In the genomic region with DNA sequence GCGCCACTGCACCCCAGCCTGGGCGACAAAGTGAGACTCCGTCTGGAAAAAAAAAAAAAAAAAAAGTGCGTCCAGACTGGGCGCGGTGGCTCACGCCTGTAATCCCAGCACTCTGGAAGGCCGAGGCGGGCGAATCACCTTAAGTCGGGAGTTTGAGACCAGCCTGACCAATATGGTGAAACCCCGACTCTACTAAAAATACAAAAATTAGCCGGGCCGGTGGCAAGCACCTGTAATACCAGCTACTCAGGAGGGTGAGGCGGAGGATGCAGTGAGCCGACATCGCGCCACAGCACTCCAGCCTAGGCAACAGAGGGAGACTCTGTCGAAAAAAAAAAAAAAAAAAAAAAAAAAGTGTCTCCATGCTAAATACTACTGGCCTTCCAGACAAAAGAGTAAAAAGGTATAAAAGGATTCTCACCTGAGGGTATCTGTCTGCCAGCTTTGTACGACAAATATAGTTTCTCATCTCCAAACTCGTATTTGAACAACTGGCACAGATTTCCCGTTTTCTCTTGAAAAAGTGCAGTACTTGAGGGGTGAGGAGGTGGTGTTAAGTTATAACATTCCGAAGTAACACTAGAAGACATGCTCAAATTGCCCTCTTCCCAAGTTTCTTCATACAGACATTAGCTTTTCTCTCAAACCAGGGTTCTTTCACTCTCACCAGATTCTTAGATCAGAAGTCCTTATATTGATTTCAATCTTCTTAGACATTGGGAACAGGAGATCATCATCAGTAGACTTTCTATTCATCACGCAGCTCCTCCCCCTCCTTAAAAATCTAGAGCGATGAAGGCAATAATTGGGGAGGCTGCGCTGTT, we compare ENCODE assay signal across 8 cellular contexts. TPM values are rescaled to one million over a fixed set of nuclear protein-coding genes. Genes with fewer than 3 reads are reported as not detected.
DNase-seq lines count a peak whose midpoint lies in the region; ATAC-seq and TF ChIP-seq lines count a peak whose summit lies in the region.

No MANE protein-coding gene starts in this region.

- DNase-seq in AG09309 (ENCODE audit: low read depth) (no peak), T-cell (no peak), globus pallidus (ENCODE audit: low spot score) (peak; percentile 24), gastrocnemius medialis (no peak), NCI-H1092 treated with DMSO at 0.1 percent for 48 hours (lab: John Stamatoyannopoulos, UW) (no peak)

- CTCF ChIA-PET in T-cell (lab: Charles Lee): interaction anchor here (0.6 to 1.1 kb wide), 9 partner anchors 9 to 481 kb away, joined by 3 to 17 read pairs (median 6); no protein-coding TSS in a partner anchor

- peak overlapping the region; percentile 74 to 88 for H3K27ac Mint-ChIP-seq in T-cell

- no peak for TF ChIP-seq CTCF in AG09309 (IDR thresholded peaks at IDR 0.05; ENCODE audit: control insufficient read depth, insufficient read depth, low read depth, low read length, missing control alignments)
- no peak for TF ChIP-seq CTCF in gastrocnemius medialis (IDR thresholded peaks at IDR 0.05 in 4 of 5, conservative IDR thresholded peaks at IDR 0.05 in 1 of 5)

- H3K36me3 ChIP-seq in gastrocnemius medialis: peaks cover 0 to 3% of the 10 kb centered on the region in 2 donors

- no peak for TF ChIP-seq POLR2A in gastrocnemius medialis (IDR thresholded peaks at IDR 0.05)

- H3K36me3 Mint-ChIP-seq in T-cell: peaks cover 5% of the 10 kb centered on the region

- peak overlapping the region; percentile 78 for H3K4me3 ChIP-seq in AG09309 (ENCODE audit: control insufficient read depth, low read depth, low read length)
- H3K4me3 ChIP-seq in gastrocnemius medialis: peak overlapping the region; percentile 71 to 85 (median 78)

- H3K9me3 Mint-ChIP-seq in T-cell: no peaks in the 10 kb centered on the region

- ATAC-seq in GM21619 (IDR thresholded peaks at IDR 0.05; ENCODE audit: unreplicated experiment) (peak; percentile 1), T-cell (replicated peaks in 1 of 4) (peak in 2 of 4 experiments; percentile 2 to 4), gastrocnemius medialis (no peak), HG03521 (IDR thresholded peaks at IDR 0.05; ENCODE audit: unreplicated experiment) (no peak), HG03045 (IDR thresholded peaks at IDR 0.05; ENCODE audit: unreplicated experiment) (no peak)

- peaks cover 39 to 57% (median 54%) of the 10 kb centered on the region in 3 donors for H3K4me1 Mint-ChIP-seq in T-cell

- H3K27ac ChIP-seq in gastrocnemius medialis: peak overlapping the region; percentile 86 to 93 (median 92)

- in situ Hi-C loops in gastrocnemius medialis (cut with MboI; ENCODE audit: low sequenced_read_pairs in 4 of 4): no loop called here

- no peaks in the 10 kb centered on the region for H3K9me3 ChIP-seq in gastrocnemius medialis

- H3K27me3 Mint-ChIP-seq in T-cell: no peaks in the 10 kb centered on the region

- peaks cover 48 to 50% of the 10 kb centered on the region in 2 donors for H3K4me1 ChIP-seq in gastrocnemius medialis

- intact Hi-C loops in gastrocnemius medialis (cut with DNase I; ENCODE audit: low total_unique reads): no loop called here

- peak overlapping the region; percentile 86 to 97 (median 91) for H3K4me3 Mint-ChIP-seq in T-cell

- POLR2A ChIA-PET in T-cell (lab: Charles Lee): interaction anchor here (0.6 to 0.7 kb wide), 3 partner anchors 15 to 944 kb away, joined by 6 to 12 read pairs (median 11); no protein-coding TSS in a partner anchor

- H3K27me3 ChIP-seq in gastrocnemius medialis: no peaks in the 10 kb centered on the region

RNA-seq across cellular contexts. Expression of gene USP28, which starts 1.1 kb away (rescaled TPM):
- 10 to 100 TPM; 16.8 to 28.5 (median 22.9) TPM for total RNA-seq in T-cell
- total RNA-seq in gastrocnemius medialis: 100 to 1,000 TPM in 1 of 4 donors, 10 to 100 TPM in 3; 56.7 to 141 (median 80.4) TPM

RNA-seq across cellular contexts. Expression of gene HTR3B, which starts 30.3 kb away (rescaled TPM):
- total RNA-seq in T-cell: not detected
- not detected for total RNA-seq in gastrocnemius medialis
